Comparison of ENCODE assay signal across 17 cellular contexts in genomic region chr6:159100011-159100788, GRCh38. TPM values are rescaled to one million over a fixed set of nuclear protein-coding genes. Genes with fewer than 3 reads are reported as not detected.
DNase-seq lines count a peak whose midpoint lies in the region; ATAC-seq and TF ChIP-seq lines count a peak whose summit lies in the region.
"Had no signal": no experiment of that assay in that cellular context is flagged by ENCODE, and none has a peak within 500 bp of the region (broad histone marks: within the 10 kb centered on the region; RNA-seq: fewer than 3 reads in every experiment).

No MANE protein-coding gene starts in this region.

- TF ChIP-seq CTCF in activated B cell treated with CpG ODN at 0.5 μM for 24 hours (IDR thresholded peaks at IDR 0.05) (no peak), endodermal cell (conservative IDR thresholded peaks at IDR 0.05) (no peak), heart left ventricle (IDR thresholded peaks at IDR 0.05) (no peak)

- H3K36me3 ChIP-seq in endodermal cell (ENCODE audit: control insufficient read depth, insufficient read depth, low read length) (no peaks in the 10 kb centered on the region), MG63 (no peaks in the 10 kb centered on the region), heart left ventricle (no peaks in the 10 kb centered on the region)

- H3K9me3 ChIP-seq in endodermal cell (ENCODE audit: control insufficient read depth, low read length) (no peaks in the 10 kb centered on the region), MG63 (no peaks in the 10 kb centered on the region), heart left ventricle (no peaks in the 10 kb centered on the region)

- no peak overlapping the region for H3K27ac ChIP-seq in endodermal cell (ENCODE audit: low read depth, low read length)
- no peak overlapping the region for H3K27ac ChIP-seq in heart left ventricle

- H3K9ac ChIP-seq in endodermal cell (ENCODE audit: extremely low read depth, low read length, poor library complexity, severe bottlenecking): no peak overlapping the region

- no peak overlapping the region for H3K4me3 Mint-ChIP-seq in activated T-cell treated with anti-CD3 and anti-CD28 coated beads, Interleukin-2, amount 50 U/mL, for 4 hours
- no peak overlapping the region for H3K4me3 Mint-ChIP-seq in activated B cell treated with CpG ODN at 0.5 μM for 24 hours
- H3K4me3 Mint-ChIP-seq in endodermal cell: no peak overlapping the region
- H3K4me3 Mint-ChIP-seq in stimulated activated naive CD8-positive, alpha-beta T cell treated with anti-CD3 and anti-CD28 coated beads, Interleukin-15, amount 100 ng/mL, for 72 hours: peak overlapping the region; percentile 63 to 74
- H3K4me3 Mint-ChIP-seq: H9 had no signal

- no peaks in the 10 kb centered on the region for H3K27me3 Mint-ChIP-seq in activated T-cell treated with anti-CD3 and anti-CD28 coated beads, Interleukin-2, amount 50 U/mL, for 4 hours (ENCODE audit: low read depth)
- H3K27me3 Mint-ChIP-seq in activated B cell treated with CpG ODN at 0.5 μM for 24 hours (no peaks in the 10 kb centered on the region), endodermal cell (ENCODE audit: insufficient read depth) (no peaks in the 10 kb centered on the region)
- no peaks in the 10 kb centered on the region for H3K27me3 Mint-ChIP-seq in stimulated activated naive CD8-positive, alpha-beta T cell treated with anti-CD3 and anti-CD28 coated beads, Interleukin-15, amount 100 ng/mL, for 72 hours

- peak overlapping the region; percentile 54 for H3K27ac Mint-ChIP-seq in activated B cell treated with CpG ODN at 0.5 μM for 24 hours
- H3K27ac Mint-ChIP-seq in endodermal cell: no peak overlapping the region
- H3K27ac Mint-ChIP-seq in stimulated activated naive CD8-positive, alpha-beta T cell treated with anti-CD3 and anti-CD28 coated beads, Interleukin-15, amount 100 ng/mL, for 72 hours: peak overlapping the region; percentile 7 to 69
- H3K27ac Mint-ChIP-seq: H9 had no signal

- 89 to 90% methylated on average over 12 to 13 of the region's 13 CpGs for WGBS in endodermal cell (ENCODE audit: insufficient coverage in 1 of 2, insufficient read length in 1 of 2), 2 experiments
- 81 to 88% (median 83%) methylated on average over 13 of the region's 13 CpGs for whole genome bisulfite sequencing in heart left ventricle, 4 donors

- H3K36me3 Mint-ChIP-seq in activated T-cell treated with anti-CD3 and anti-CD28 coated beads, Interleukin-2, amount 50 U/mL, for 4 hours (ENCODE audit: insufficient read depth): no peaks in the 10 kb centered on the region
- no peaks in the 10 kb centered on the region for H3K36me3 Mint-ChIP-seq in activated B cell treated with CpG ODN at 0.5 μM for 24 hours (ENCODE audit: low read depth)
- H3K36me3 Mint-ChIP-seq in endodermal cell (ENCODE audit: low read depth): no peaks in the 10 kb centered on the region

- DNase-seq in activated T-cell treated with anti-CD3 and anti-CD28 coated beads, Interleukin-2, amount 50 U/mL, for 48 hours: peak; percentile 39 to 43
- no peak for DNase-seq in activated T-cell treated with anti-CD3 and anti-CD28 coated beads, Interleukin-2, amount 50 U/mL, for 4 hours
- DNase-seq in activated B cell treated with CpG ODN at 0.5 μM for 24 hours (no peak), endodermal cell (peak; percentile 35), MG63 (no peak), heart left ventricle (no peak)
- no peak for DNase-seq in stimulated activated naive CD8-positive, alpha-beta T cell treated with anti-CD3 and anti-CD28 coated beads, Interleukin-15, amount 100 ng/mL, for 72 hours
- DNase-seq in stimulated activated CD4-positive, alpha-beta T cell treated with anti-CD3 and anti-CD28 coated beads, Interleukin-4, amount 100 ng/mL, for 24 hours: no peak
- DNase-seq: activated CD4-positive, alpha-beta T cell treated with anti-CD3 and anti-CD28 coated beads for 4 hours; DMS 273 treated with DMSO at 0.1 percent for 48 hours; H9; KBM-7; NCI-H1436 treated with DMSO at 0.1 percent for 48 hours; NCI-H510A treated with DMSO at 0.1 percent for 48 hours; occipital lobe had no signal

- POLR2A ChIA-PET in activated B cell treated with CpG ODN at 0.5 μM for 24 hours (lab: Charles Lee): interaction anchor here (1.1 to 20.1 kb wide), 7 partner anchors 16 to 100 kb away, joined by 3 to 1007 read pairs (median 14); partner anchors contain the start of genes RSPH3 and TAGAP

- ATAC-seq in activated T-cell treated with anti-CD3 and anti-CD28 coated beads, Interleukin-2, amount 50 U/mL, for 4 hours: no peak
- ATAC-seq in activated B cell treated with CpG ODN at 0.5 μM for 24 hours (ENCODE audit: low read depth) (no peak), heart left ventricle (no peak)
- ATAC-seq in stimulated activated naive CD8-positive, alpha-beta T cell treated with anti-CD3 and anti-CD28 coated beads, Interleukin-15, amount 100 ng/mL, for 72 hours: no peak

- H3K27me3 ChIP-seq in endodermal cell (ENCODE audit: control insufficient read depth, insufficient read depth, low read length, poor library complexity, severe bottlenecking) (no peaks in the 10 kb centered on the region), MG63 (no peaks in the 10 kb centered on the region), heart left ventricle (peaks cover 0 to 9% (median 0%) of the 10 kb centered on the region in 9 donors)

- H3K9me3 Mint-ChIP-seq in activated T-cell treated with anti-CD3 and anti-CD28 coated beads, Interleukin-2, amount 50 U/mL, for 4 hours: no peaks in the 10 kb centered on the region
- H3K9me3 Mint-ChIP-seq in activated B cell treated with CpG ODN at 0.5 μM for 24 hours (no peaks in the 10 kb centered on the region), endodermal cell (no peaks in the 10 kb centered on the region)
- H3K9me3 Mint-ChIP-seq in stimulated activated naive CD8-positive, alpha-beta T cell treated with anti-CD3 and anti-CD28 coated beads, Interleukin-15, amount 100 ng/mL, for 72 hours: no peaks in the 10 kb centered on the region
- H3K9me3 Mint-ChIP-seq: H9 had no signal

- H3K4me1 ChIP-seq in endodermal cell (ENCODE audit: control insufficient read depth, insufficient read depth, low read length): no peaks in the 10 kb centered on the region
- H3K4me1 ChIP-seq in heart left ventricle: peaks cover 0 to 32% (median 0%) of the 10 kb centered on the region in 12 donors

- H3K4me1 Mint-ChIP-seq in activated T-cell treated with anti-CD3 and anti-CD28 coated beads, Interleukin-2, amount 50 U/mL, for 4 hours (ENCODE audit: low read depth): peaks cover 85% of the 10 kb centered on the region
- H3K4me1 Mint-ChIP-seq in activated B cell treated with CpG ODN at 0.5 μM for 24 hours (peaks cover 93% of the 10 kb centered on the region), endodermal cell (peaks cover 13% of the 10 kb centered on the region)
- H3K4me1 Mint-ChIP-seq in stimulated activated naive CD8-positive, alpha-beta T cell treated with anti-CD3 and anti-CD28 coated beads, Interleukin-15, amount 100 ng/mL, for 72 hours: peaks cover 100% of the 10 kb centered on the region

- H3K4me3 ChIP-seq in endodermal cell (ENCODE audit: low read length): no peak overlapping the region
- H3K4me3 ChIP-seq in MG63: no peak overlapping the region
- no peak overlapping the region for H3K4me3 ChIP-seq in heart left ventricle

- TF ChIP-seq POLR2A in heart left ventricle (IDR thresholded peaks at IDR 0.05): no peak

- CTCF ChIA-PET in activated B cell treated with CpG ODN at 0.5 μM for 24 hours (lab: Charles Lee): interaction anchor here (1.0 kb wide), 1 partner anchor 34 kb away, joined by 3 read pairs; no protein-coding TSS in a partner anchor

- intact Hi-C loops in activated B cell treated with CpG ODN at 0.5 μM for 24 hours (cut with micrococcal nuclease): no loop called here
- intact Hi-C loops in heart left ventricle (cut with DNase I): loop anchor here in 7 of 10 donors (5.0 to 10.0 kb wide), 7 partner anchors 53 to 395 kb away; partner anchors contain the start of genes TAGAP (in 4 of the 7) and RSPH3 (in 2 of the 7)

RNA-seq across cellular contexts. Expression of gene TAGAP, which starts 55.4 kb away (rescaled TPM):
- total RNA-seq in activated T-cell treated with anti-CD3 and anti-CD28 coated beads, Interleukin-2, amount 50 U/mL, for 4 hours: 100 to 1,000 TPM; 120 to 132 (median 130) TPM
- total RNA-seq in activated B cell treated with CpG ODN at 0.5 μM for 24 hours (129 TPM in 2 replicates), endodermal cell (under 1 TPM in 1 of 2 donors, not detected in 1; 0.24 TPM), heart left ventricle (1 to 10 TPM in 6 of 9 donors, under 1 TPM in 3; 0.51 to 9.3 (median 1.4) TPM)
- not detected for polyA plus RNA-seq in endodermal cell (2013, experiment 1 of 2)
- not detected for polyA plus RNA-seq in endodermal cell (2013, experiment 2 of 2)
- total RNA-seq in MG63 (2014; rRNA removed; shearing (Covaris generic); ENCODE audit: low replicate concordance): not detected in 2 replicates
- under 1 TPM; 0.23 to 0.32 TPM for polyA plus RNA-seq in heart left ventricle
- total RNA-seq: chondrocyte, fibroblast of lung, H9 had no signal
- polyA plus RNA-seq: fibroblast of lung had no signal

Comparison
In these comparisons a context has a peak if more than half of its experiments do, and no peak if none do; other contexts are left out.
1. DNase-seq: peak in activated T-cell treated with anti-CD3 and anti-CD28 coated beads, Interleukin-2, amount 50 U/mL, for 48 hours (2 of 2) and endodermal cell (single experiment); none in activated T-cell treated with anti-CD3 and anti-CD28 coated beads, Interleukin-2, amount 50 U/mL, for 4 hours (single experiment), activated B cell treated with CpG ODN at 0.5 μM for 24 hours (single experiment), stimulated activated naive CD8-positive, alpha-beta T cell treated with anti-CD3 and anti-CD28 coated beads, Interleukin-15, amount 100 ng/mL, for 72 hours (0 of 2), stimulated activated CD4-positive, alpha-beta T cell treated with anti-CD3 and anti-CD28 coated beads, Interleukin-4, amount 100 ng/mL, for 24 hours (single experiment), MG63 (single experiment) and heart left ventricle (0 of 5).
2. H3K4me3 Mint-ChIP-seq: peak in stimulated activated naive CD8-positive, alpha-beta T cell treated with anti-CD3 and anti-CD28 coated beads, Interleukin-15, amount 100 ng/mL, for 72 hours (2 of 2); none in activated T-cell treated with anti-CD3 and anti-CD28 coated beads, Interleukin-2, amount 50 U/mL, for 4 hours (single experiment), activated B cell treated with CpG ODN at 0.5 μM for 24 hours (single experiment) and endodermal cell (single experiment).
3. RNA of gene TAGAP, which starts 55.4 kb away (total RNA-seq): 120 to 132 TPM in activated T-cell treated with anti-CD3 and anti-CD28 coated beads, Interleukin-2, amount 50 U/mL, for 4 hours and 129 TPM in activated B cell treated with CpG ODN at 0.5 μM for 24 hours; 0.51 to 9.3 TPM in heart left ventricle, 0.24 TPM in endodermal cell and not detected in MG63; every median in the first group is over 10 times any median in the second.